In genomic region chr11:62592216-62592815, GRCh38 we compare ENCODE assay signal across 6 cellular contexts. TPM values are rescaled to one million over a fixed set of nuclear protein-coding genes. Genes with fewer than 3 reads are reported as not detected.
A peak's percentile ranks its signal among the peaks of the same experiment; 100 is the strongest.
DNase-seq lines count a peak whose midpoint lies in the region; ATAC-seq and TF ChIP-seq lines count a peak whose summit lies in the region.

No MANE protein-coding gene starts in this region.

- H3K4me1 Mint-ChIP-seq in MCF 10A (ENCODE audit: insufficient read depth, unreplicated experiment) (peaks cover 12% of the 10 kb centered on the region), neural crest cell (peaks cover 32% of the 10 kb centered on the region)

- no TSS peak for BruUV-seq in MCF 10A (replicated peaks; lab: Mats Ljungman, UMichigan)

- H3K9me3 Mint-ChIP-seq in MCF 10A (ENCODE audit: unreplicated experiment) (no peaks in the 10 kb centered on the region), neural crest cell (no peaks in the 10 kb centered on the region)

- intact Hi-C loops in MCF 10A (cut with micrococcal nuclease) = loop anchor here (2.0 to 5.0 kb wide), 2 partner anchors 20 to 80 kb away; partner anchors contain the start of genes EML3, LBHD1, ROM1 and UQCC3

- TF ChIP-seq CTCF in MCF 10A (IDR thresholded peaks at IDR 0.05; ENCODE audit: unreplicated experiment) (no peak), neural crest cell (conservative IDR thresholded peaks at IDR 0.05) (no peak)

- H3K36me3 Mint-ChIP-seq in MCF 10A (ENCODE audit: insufficient read depth, unreplicated experiment) = peaks cover 82% of the 10 kb centered on the region
- peaks cover 15% of the 10 kb centered on the region for H3K36me3 Mint-ChIP-seq in neural crest cell (ENCODE audit: low read depth)

- H3K27me3 Mint-ChIP-seq in MCF 10A (ENCODE audit: insufficient read depth, unreplicated experiment) = no peaks in the 10 kb centered on the region
- no peaks in the 10 kb centered on the region for H3K27me3 Mint-ChIP-seq in neural crest cell (ENCODE audit: low read depth)

- CTCF ChIA-PET in MCF 10A (lab: Yijun Ruan, JAX) = interaction anchor here (0.6 to 3.9 kb wide), 25 partner anchors 15 to 211 kb away, joined by 3 to 39 read pairs (median 4); partner anchors contain the start of genes B3GAT3, C11orf98, CSKMT and EML3

- peak overlapping the region; percentile 96 for H3K4me3 Mint-ChIP-seq in MCF 10A (ENCODE audit: unreplicated experiment)
- peak overlapping the region; percentile 92 for H3K4me3 Mint-ChIP-seq in neural crest cell

- DNase-seq in MCF 10A (ENCODE audit: unreplicated experiment) (no peak), neural crest cell (ENCODE audit: low read depth, low spot score) (no peak), NCI-H2171 treated with DMSO at 0.1 percent for 48 hours (lab: John Stamatoyannopoulos, UW) (no peak), HPDE6-E6E7 (ENCODE audit: extremely low spot score) (no peak)

- POLR2A ChIA-PET in MCF 10A (lab: Yijun Ruan, JAX) = interaction anchor here (0.6 to 6.6 kb wide), 48 partner anchors 9 to 1653 kb away, joined by 3 to 164 read pairs (median 9); partner anchors contain the start of genes AHNAK, B3GAT3, C11orf98 and CSKMT

- H3K27ac Mint-ChIP-seq in MCF 10A (ENCODE audit: low read depth, unreplicated experiment) (peak overlapping the region; percentile 95), neural crest cell (ENCODE audit: unreplicated experiment) (peak overlapping the region; percentile 98)

- ATAC-seq in HG03378 (IDR thresholded peaks at IDR 0.05; ENCODE audit: unreplicated experiment) (peak; percentile 2), GM18867 (IDR thresholded peaks at IDR 0.05; ENCODE audit: unreplicated experiment) (no peak)

RNA-seq across cellular contexts. Expression of gene TUT1, which starts 1.0 kb away (rescaled TPM):
- 26.0 and 28.3 TPM in 2 replicates for total RNA-seq in MCF 10A (2022)
- total RNA-seq in neural crest cell = 18.0 and 20.7 TPM in 2 replicates

RNA-seq across cellular contexts. Expression of gene MTA2, which starts 9.3 kb away (rescaled TPM):
- total RNA-seq in MCF 10A (2022) (139 and 176 TPM in 2 replicates), neural crest cell (195 and 203 TPM in 2 replicates)

RNA-seq across cellular contexts. Expression of gene EEF1G, which starts 18.6 kb away (rescaled TPM):
- total RNA-seq in MCF 10A (2022) (1,510 and 1,855 TPM in 2 replicates), neural crest cell (2,024 and 2,072 TPM in 2 replicates)

RNA-seq across cellular contexts. Expression of gene EML3, which starts 20.3 kb away (rescaled TPM):
- 33.9 and 43.7 TPM in 2 replicates for total RNA-seq in MCF 10A (2022)
- 37.4 and 40.0 TPM in 2 replicates for total RNA-seq in neural crest cell

RNA-seq across cellular contexts. Expression of gene ROM1, which starts 20.7 kb away (rescaled TPM):
- total RNA-seq in MCF 10A (2022) = 2.5 and 2.9 TPM in 2 replicates
- total RNA-seq in neural crest cell = 0.23 and 0.75 TPM in 2 replicates
